Comparison of ENCODE assay signal across 19 cellular contexts in genomic region chr2:235445116-235445515, GRCh38. TPM values are rescaled to one million over a fixed set of nuclear protein-coding genes. Genes with fewer than 3 reads are reported as not detected.
DNase-seq lines count a peak whose midpoint lies in the region; ATAC-seq, FAIRE-seq and TF ChIP-seq lines count a peak whose summit lies in the region.
"Had no signal": no experiment of that assay in that cellular context is flagged by ENCODE, and none has a peak within 500 bp of the region (broad histone marks: within the 10 kb centered on the region; RNA-seq: fewer than 3 reads in every experiment).

No MANE protein-coding gene starts in this region.

- ATAC-seq in GM18505 (IDR thresholded peaks at IDR 0.05; ENCODE audit: unreplicated experiment) = no peak
- ATAC-seq: Right ventricle myocardium inferior, SK-N-SH treated with all-trans-retinoic acid at 6 μM for 48 hours had no signal

- FAIRE-seq in GM19239 (lab: Jason Lieb, UNC) = no peak
- FAIRE-seq: GM12891 had no signal

- peak overlapping the region; percentile 77 for H3K4me2 ChIP-seq in BLaER1

- H3K9me3 ChIP-seq in BLaER1 = peaks cover 12% of the 10 kb centered on the region
- no peaks in the 10 kb centered on the region for H3K9me3 ChIP-seq in SJCRH30 (replicated peaks)
- H3K9me3 ChIP-seq in effector memory CD4-positive, alpha-beta T cell (ENCODE audit: control insufficient read depth, low read length) = no peaks in the 10 kb centered on the region
- H3K9me3 ChIP-seq: MG63 had no signal

- H3K27me3 ChIP-seq in BLaER1 = no peaks in the 10 kb centered on the region
- 0 out of 2 replicates have a peak, but pooled peaks cover 3% of the 10 kb centered on the region for H3K27me3 ChIP-seq in SJCRH30
- no peaks in the 10 kb centered on the region for H3K27me3 ChIP-seq in effector memory CD4-positive, alpha-beta T cell (replicated peaks; ENCODE audit: control insufficient read depth, insufficient read depth, low read length, poor library complexity, severe bottlenecking)
- H3K27me3 ChIP-seq: MG63 had no signal

- TF ChIP-seq POLR2A in GM18505 (IDR thresholded peaks at IDR 0.05; ENCODE audit: borderline replicate concordance, extremely low read depth, insufficient read depth, insufficient read length) = no peak

- H3K9ac ChIP-seq in BLaER1 = peak overlapping the region; percentile 26; the same call in 1 of the 2 replicates

- H3K4me1 ChIP-seq in BLaER1 = peaks cover 38% of the 10 kb centered on the region
- no peaks in the 10 kb centered on the region for H3K4me1 ChIP-seq in SJCRH30
- H3K4me1 ChIP-seq in effector memory CD4-positive, alpha-beta T cell (ENCODE audit: control insufficient read depth, insufficient read depth, low read length, poor library complexity, severe bottlenecking) = no peaks in the 10 kb centered on the region

- 0 out of 2 replicates have a peak overlapping the region, but pooled peaks have one; percentile 2 for H3K4me3 ChIP-seq in BLaER1
- no peak overlapping the region for H3K4me3 ChIP-seq in SJCRH30
- no peak overlapping the region for H3K4me3 ChIP-seq in effector memory CD4-positive, alpha-beta T cell (ENCODE audit: insufficient read depth, low read depth, low read length, poor library complexity, severe bottlenecking)
- H3K4me3 ChIP-seq: MG63 had no signal

- H3K27ac ChIP-seq in BLaER1 (peak overlapping the region; percentile 72), SJCRH30 (no peak overlapping the region)
- H3K27ac ChIP-seq in effector memory CD4-positive, alpha-beta T cell (ENCODE audit: insufficient read depth, low read length, poor library complexity, severe bottlenecking) = no peak overlapping the region

- H3K36me3 ChIP-seq in BLaER1 (no peaks in the 10 kb centered on the region), SJCRH30 (no peaks in the 10 kb centered on the region)
- H3K36me3 ChIP-seq in effector memory CD4-positive, alpha-beta T cell (ENCODE audit: control insufficient read depth, insufficient read depth, low read length) = no peaks in the 10 kb centered on the region
- H3K36me3 ChIP-seq: MG63 had no signal

- H4K20me1 ChIP-seq in BLaER1 = no peaks in the 10 kb centered on the region

- DNase-seq in DMS53 (lab: John Stamatoyannopoulos, UW) = peak; percentile 65
- peak; percentile 11 to 33 for DNase-seq in SJCRH30
- DNase-seq in myocyte (ENCODE audit: low read depth) = peak; percentile 13
- DNase-seq in GM19239 (ENCODE audit: insufficient read length, low spot score) = no peak
- DNase-seq in effector memory CD4-positive, alpha-beta T cell = no peak
- DNase-seq in T1000 (lab: John Stamatoyannopoulos, UW) = no peak
- DNase-seq: AML-193; CD4-positive, alpha-beta memory T cell; GOT3; HFFc6; MG63; NCI-H1105; NCI-H1694 treated with DMSO at 0.1 percent for 48 hours; NCI-H526 had no signal

RNA-seq across cellular contexts. Expression of gene AGAP1, which starts 48.7 kb away (rescaled TPM):
- total RNA-seq in SJCRH30 (2014; rRNA removed; shearing (Covaris generic)) = 24.6 and 27.8 TPM in 2 replicates
- 15.5 and 17.3 TPM in 2 replicates for total RNA-seq in myocyte
- 25.2 TPM for polyA plus RNA-seq in myocyte (2012)

Comparison
In these comparisons a context has a peak if more than half of its experiments do, and no peak if none do; other contexts are left out.
1. DNase-seq: peak in DMS53 (single experiment), SJCRH30 (2 of 2) and myocyte (single experiment); none in GM19239 (single experiment), effector memory CD4-positive, alpha-beta T cell (0 of 3) and T1000 (single experiment).